In genomic region chr11:46300270-46300669, GRCh38 we compare ENCODE assay signal across 15 cellular contexts. TPM values are rescaled to one million over a fixed set of nuclear protein-coding genes. Genes with fewer than 3 reads are reported as not detected.
DNase-seq lines count a peak whose midpoint lies in the region; ATAC-seq and TF ChIP-seq lines count a peak whose summit lies in the region.
"Had no signal": no experiment of that assay in that cellular context is flagged by ENCODE, and none has a peak within 500 bp of the region (broad histone marks: within the 10 kb centered on the region; RNA-seq: fewer than 3 reads in every experiment).

No MANE protein-coding gene starts in this region.

- no peak overlapping the region for H3K4me3 Mint-ChIP-seq in activated CD4-positive, alpha-beta memory T cell treated with anti-CD3 and anti-CD28 coated beads for 36 hours
- H3K4me3 Mint-ChIP-seq in activated CD4-positive, alpha-beta memory T cell treated with anti-CD3 and anti-CD28 coated beads, Interleukin-2, amount 10 ng/mL, durations not matched to agents 7 days and 5 days = no peak overlapping the region
- H3K4me3 Mint-ChIP-seq: CD4-positive, CD25-positive, alpha-beta regulatory T cell had no signal

- peak; percentile 65 for DNase-seq in activated CD4-positive, alpha-beta memory T cell treated with anti-CD3 and anti-CD28 coated beads for 36 hours
- no peak for DNase-seq in activated CD4-positive, alpha-beta memory T cell treated with anti-CD3 and anti-CD28 coated beads, Interleukin-2, amount 10 ng/mL, durations not matched to agents 7 days and 5 days
- DNase-seq in GM23248 (no peak), RWPE1 (ENCODE audit: low spot score) (no peak), islet precursor cell (peak; percentile 38), T-helper 2 cell (no peak)
- DNase-seq: Calu3; CD4-positive, CD25-positive, alpha-beta regulatory T cell; Kasumi-1; NCI-H1417 treated with DMSO at 0.1 percent for 48 hours; NCI-H748 treated with DMSO at 0.1 percent for 48 hours had no signal

- no peak for TF ChIP-seq CTCF in RWPE1 (conservative IDR thresholded peaks at IDR 0.05; ENCODE audit: low read depth)

- intact Hi-C loops in activated CD4-positive, alpha-beta memory T cell treated with anti-CD3 and anti-CD28 coated beads for 36 hours (cut with micrococcal nuclease) = no loop called here

- POLR2A ChIA-PET in activated CD4-positive, alpha-beta memory T cell treated with anti-CD3 and anti-CD28 coated beads for 36 hours (lab: Charles Lee) = no interaction called here
- POLR2A ChIA-PET in activated CD4-positive, alpha-beta memory T cell treated with anti-CD3 and anti-CD28 coated beads, Interleukin-2, amount 10 ng/mL, durations not matched to agents 7 days and 5 days (lab: Charles Lee) = no interaction called here
- POLR2A ChIA-PET in RWPE1 (lab: Yijun Ruan, JAX; ENCODE audit: low non-redundant PET) = no interaction called here

- peaks cover 15% of the 10 kb centered on the region for H3K27me3 Mint-ChIP-seq in activated CD4-positive, alpha-beta memory T cell treated with anti-CD3 and anti-CD28 coated beads for 36 hours
- H3K27me3 Mint-ChIP-seq in activated CD4-positive, alpha-beta memory T cell treated with anti-CD3 and anti-CD28 coated beads, Interleukin-2, amount 10 ng/mL, durations not matched to agents 7 days and 5 days = peaks cover 18% of the 10 kb centered on the region

- peaks cover 49% of the 10 kb centered on the region for H3K4me1 ChIP-seq in GM23248 (ENCODE audit: insufficient read depth)

- peaks cover 55% of the 10 kb centered on the region for H3F3A ChIP-seq in GM23248 (ENCODE audit: insufficient read depth)

- no peaks in the 10 kb centered on the region for H3K9me2 ChIP-seq in GM23248 (ENCODE audit: insufficient read depth)

- 85 to 93% methylated on average over 7 of the region's 7 CpGs for WGBS in GM23248 (ENCODE audit: low coverage in 1 of 2, low lambda C conversion rate in 2 of 2, missing lambda C conversion rate in 2 of 2), 2 experiments

- H3K9ac ChIP-seq in GM23248 = peak overlapping the region; percentile 18; the same call in 1 of the 2 replicates

- peaks cover 7% of the 10 kb centered on the region for H3K4me1 Mint-ChIP-seq in activated CD4-positive, alpha-beta memory T cell treated with anti-CD3 and anti-CD28 coated beads for 36 hours (ENCODE audit: low read depth)
- peaks cover 23% of the 10 kb centered on the region for H3K4me1 Mint-ChIP-seq in activated CD4-positive, alpha-beta memory T cell treated with anti-CD3 and anti-CD28 coated beads, Interleukin-2, amount 10 ng/mL, durations not matched to agents 7 days and 5 days

- H3K36me3 Mint-ChIP-seq in activated CD4-positive, alpha-beta memory T cell treated with anti-CD3 and anti-CD28 coated beads for 36 hours = no peaks in the 10 kb centered on the region
- no peaks in the 10 kb centered on the region for H3K36me3 Mint-ChIP-seq in activated CD4-positive, alpha-beta memory T cell treated with anti-CD3 and anti-CD28 coated beads, Interleukin-2, amount 10 ng/mL, durations not matched to agents 7 days and 5 days (ENCODE audit: low read depth)
- H3K36me3 Mint-ChIP-seq: CD4-positive, CD25-positive, alpha-beta regulatory T cell had no signal

- CTCF ChIA-PET in activated CD4-positive, alpha-beta memory T cell treated with anti-CD3 and anti-CD28 coated beads for 36 hours (lab: Charles Lee) = interaction anchor here (1.0 to 1.8 kb wide), 3 partner anchors 8 to 50 kb away, joined by 3 to 15 read pairs (median 6); no protein-coding TSS in a partner anchor
- CTCF ChIA-PET in activated CD4-positive, alpha-beta memory T cell treated with anti-CD3 and anti-CD28 coated beads, Interleukin-2, amount 10 ng/mL, durations not matched to agents 7 days and 5 days (lab: Charles Lee) = interaction anchor here (1.3 to 2.3 kb wide), 3 partner anchors 9 to 61 kb away, joined by 4 to 7 read pairs (median 5); no protein-coding TSS in a partner anchor
- CTCF ChIA-PET in RWPE1 (lab: Yijun Ruan, JAX) = interaction anchor here (0.6 to 1.3 kb wide), 2 partner anchors 61 to 464 kb away, joined by 3 to 6 read pairs; no protein-coding TSS in a partner anchor

- in situ Hi-C loops in GM23248 (cut with MboI) = no loop called here

- no peak overlapping the region for H3K27ac Mint-ChIP-seq in activated CD4-positive, alpha-beta memory T cell treated with anti-CD3 and anti-CD28 coated beads for 36 hours
- no peak overlapping the region for H3K27ac Mint-ChIP-seq in activated CD4-positive, alpha-beta memory T cell treated with anti-CD3 and anti-CD28 coated beads, Interleukin-2, amount 10 ng/mL, durations not matched to agents 7 days and 5 days
- H3K27ac Mint-ChIP-seq: CD4-positive, CD25-positive, alpha-beta regulatory T cell had no signal

- peak overlapping the region; percentile 63 for H3K4me2 ChIP-seq in GM23248 (ENCODE audit: unreplicated experiment)

- no peak overlapping the region for H3K4me3 ChIP-seq in GM23248

- no peaks in the 10 kb centered on the region for H4K20me1 ChIP-seq in GM23248 (ENCODE audit: insufficient read depth)

- TF ChIP-seq POLR2A in GM18505 (IDR thresholded peaks at IDR 0.05; ENCODE audit: borderline replicate concordance, extremely low read depth, insufficient read depth, insufficient read length) = no peak

- no peaks in the 10 kb centered on the region for H3K9me3 Mint-ChIP-seq in activated CD4-positive, alpha-beta memory T cell treated with anti-CD3 and anti-CD28 coated beads for 36 hours
- H3K9me3 Mint-ChIP-seq in activated CD4-positive, alpha-beta memory T cell treated with anti-CD3 and anti-CD28 coated beads, Interleukin-2, amount 10 ng/mL, durations not matched to agents 7 days and 5 days = no peaks in the 10 kb centered on the region

- H3K27me3 ChIP-seq in GM23248 (replicated peaks; ENCODE audit: insufficient read depth) = no peaks in the 10 kb centered on the region

- peaks cover 87% of the 10 kb centered on the region for H3K79me2 ChIP-seq in GM23248 (ENCODE audit: insufficient read depth)

- no peak overlapping the region for H2AFZ ChIP-seq in GM23248

- no peaks in the 10 kb centered on the region for H3K9me3 ChIP-seq in GM23248 (ENCODE audit: low read depth)

- H3K27ac ChIP-seq in GM23248 = peak overlapping the region; percentile 99
- H3K27ac ChIP-seq in RWPE1 = peak overlapping the region; percentile 60

- peaks cover 17% of the 10 kb centered on the region; the same call in 1 of the 2 replicates for H3K36me3 ChIP-seq in GM23248 (ENCODE audit: low read depth)

- ATAC-seq in GM18505 (IDR thresholded peaks at IDR 0.05; ENCODE audit: unreplicated experiment) = no peak
- no peak for ATAC-seq in HG02642 (IDR thresholded peaks at IDR 0.05; ENCODE audit: poor library complexity, unreplicated experiment)
- ATAC-seq: HCT116 had no signal

RNA-seq across cellular contexts. Expression of gene CREB3L1, which starts 22.8 kb away (rescaled TPM):
- not detected for total RNA-seq in activated CD4-positive, alpha-beta memory T cell treated with anti-CD3 and anti-CD28 coated beads for 36 hours
- not detected for total RNA-seq in activated CD4-positive, alpha-beta memory T cell treated with anti-CD3 and anti-CD28 coated beads, Interleukin-2, amount 10 ng/mL, durations not matched to agents 7 days and 5 days
- total RNA-seq in GM23248 (2014; rRNA removed; shearing (Covaris generic)) = 29.6 and 37.7 TPM in 2 replicates
- 146 and 151 TPM in 2 replicates for polyA plus RNA-seq in GM23248 (2016; fragmentation: Nextera tagmentation; extraction: Ambion mirVana)
- total RNA-seq: Calu3; CD4-positive, CD25-positive, alpha-beta regulatory T cell; SK-MEL-5 had no signal
- polyA plus RNA-seq: CD4-positive, CD25-positive, alpha-beta regulatory T cell had no signal

RNA-seq across cellular contexts. Expression of gene DGKZ, which starts 47.0 kb away (rescaled TPM):
- 10 to 100 TPM; 85.3 to 88.7 TPM for total RNA-seq in activated CD4-positive, alpha-beta memory T cell treated with anti-CD3 and anti-CD28 coated beads for 36 hours
- 100 to 1,000 TPM; 141 to 143 TPM for total RNA-seq in activated CD4-positive, alpha-beta memory T cell treated with anti-CD3 and anti-CD28 coated beads, Interleukin-2, amount 10 ng/mL, durations not matched to agents 7 days and 5 days
- total RNA-seq in GM23248 (2014; rRNA removed; shearing (Covaris generic)) = 50.7 and 62.7 TPM in 2 replicates
- polyA plus RNA-seq in GM23248 (2016; fragmentation: Nextera tagmentation; extraction: Ambion mirVana) = 21.4 and 23.9 TPM in 2 replicates

Comparison
In these comparisons a context has a peak if more than half of its experiments do, and no peak if none do; other contexts are left out.
1. DNase-seq: peak in activated CD4-positive, alpha-beta memory T cell treated with anti-CD3 and anti-CD28 coated beads for 36 hours (single experiment) and islet precursor cell (single experiment); none in activated CD4-positive, alpha-beta memory T cell treated with anti-CD3 and anti-CD28 coated beads, Interleukin-2, amount 10 ng/mL, durations not matched to agents 7 days and 5 days (single experiment), GM23248 (single experiment), RWPE1 (single experiment) and T-helper 2 cell (0 of 5).
2. RNA of gene CREB3L1, which starts 22.8 kb away (total RNA-seq): 29.6 to 37.7 TPM in GM23248; not detected in activated CD4-positive, alpha-beta memory T cell treated with anti-CD3 and anti-CD28 coated beads, Interleukin-2, amount 10 ng/mL, durations not matched to agents 7 days and 5 days and not detected in activated CD4-positive, alpha-beta memory T cell treated with anti-CD3 and anti-CD28 coated beads for 36 hours; every median in the first group is over 10 times any median in the second.